In genomic region chr11:65577756-65578109, GRCh38 we compare ENCODE assay signal across 10 cellular contexts. TPM values are rescaled to one million over a fixed set of nuclear protein-coding genes. Genes with fewer than 3 reads are reported as not detected.
A peak's percentile ranks its signal among the peaks of the same experiment; 100 is the strongest.
DNase-seq lines count a peak whose midpoint lies in the region; ATAC-seq and TF ChIP-seq lines count a peak whose summit lies in the region.
"Had no signal": no experiment of that assay in that cellular context is flagged by ENCODE, and none has a peak within 500 bp of the region (broad histone marks: within the 10 kb centered on the region; RNA-seq: fewer than 3 reads in every experiment).

No MANE protein-coding gene starts in this region.

- H3K4me2 ChIP-seq in MM.1S (ENCODE audit: low read depth, low read length) (peak overlapping the region; percentile 98; the same call in 1 of the 2 replicates), neural progenitor cell (no peak overlapping the region)

- H3K4me1 ChIP-seq in MM.1S (ENCODE audit: low read length): peaks cover 20% of the 10 kb centered on the region
- peaks cover 12% of the 10 kb centered on the region for H3K4me1 ChIP-seq in neural progenitor cell

- no peaks in the 10 kb centered on the region for H3K9me3 Mint-ChIP-seq in dendritic cell treated with granulocyte-macrophage colony-stimulating factor and Interleukin-4, amounts not matched to agents 40 ng/mL and 50 ng/mL, for 4 days
- H3K9me3 Mint-ChIP-seq in neural progenitor cell: no peaks in the 10 kb centered on the region

- TF ChIP-seq CTCF in AG09309 (IDR thresholded peaks at IDR 0.05; ENCODE audit: control insufficient read depth, insufficient read depth, low read depth, low read length, missing control alignments) (no peak), MM.1S (IDR thresholded peaks at IDR 0.05; ENCODE audit: low read length) (no peak), neural progenitor cell (IDR thresholded peaks at IDR 0.05) (no peak)

- H3K36me3 Mint-ChIP-seq in dendritic cell treated with granulocyte-macrophage colony-stimulating factor and Interleukin-4, amounts not matched to agents 40 ng/mL and 50 ng/mL, for 4 days (ENCODE audit: low read depth): peaks cover 91% of the 10 kb centered on the region
- peaks cover 10% of the 10 kb centered on the region for H3K36me3 Mint-ChIP-seq in neural progenitor cell

- H2AFZ ChIP-seq in MM.1S (ENCODE audit: low read length) (no peak overlapping the region), neural progenitor cell (replicated peaks) (no peak overlapping the region)

- H3K27ac Mint-ChIP-seq in dendritic cell treated with granulocyte-macrophage colony-stimulating factor and Interleukin-4, amounts not matched to agents 40 ng/mL and 50 ng/mL, for 4 days: peak overlapping the region; percentile 90
- H3K27ac Mint-ChIP-seq in neural progenitor cell: no peak overlapping the region

- intact Hi-C loops in dendritic cell treated with granulocyte-macrophage colony-stimulating factor and Interleukin-4, amounts not matched to agents 40 ng/mL and 50 ng/mL, for 4 days (cut with micrococcal nuclease): loop anchor here (1.0 kb wide), 1 partner anchor 10 kb away; no protein-coding TSS in a partner anchor

- no peaks in the 10 kb centered on the region for H3K9me3 ChIP-seq in MM.1S (replicated peaks; ENCODE audit: insufficient read depth, low read length)
- H3K9me3 ChIP-seq in neural progenitor cell (ENCODE audit: low read depth): no peaks in the 10 kb centered on the region

- H4K20me1 ChIP-seq in MM.1S (ENCODE audit: insufficient read depth, low read length) (no peaks in the 10 kb centered on the region), neural progenitor cell (ENCODE audit: low read depth) (peaks cover 38% of the 10 kb centered on the region)

- H3K9ac ChIP-seq in MM.1S (ENCODE audit: low read length) (peak overlapping the region; percentile 87; the same call in 1 of the 2 replicates), neural progenitor cell (no peak overlapping the region)

- ATAC-seq in HG03025 (IDR thresholded peaks at IDR 0.05; ENCODE audit: low FRiP score, unreplicated experiment): no peak
- no peak for ATAC-seq in HG03196 (IDR thresholded peaks at IDR 0.05; ENCODE audit: unreplicated experiment)

- H3K27me3 Mint-ChIP-seq in dendritic cell treated with granulocyte-macrophage colony-stimulating factor and Interleukin-4, amounts not matched to agents 40 ng/mL and 50 ng/mL, for 4 days: no peaks in the 10 kb centered on the region
- peaks cover 29% of the 10 kb centered on the region for H3K27me3 Mint-ChIP-seq in neural progenitor cell (ENCODE audit: insufficient read depth, low read depth)

- H3K4me1 Mint-ChIP-seq in dendritic cell treated with granulocyte-macrophage colony-stimulating factor and Interleukin-4, amounts not matched to agents 40 ng/mL and 50 ng/mL, for 4 days (ENCODE audit: low read depth): peaks cover 73% of the 10 kb centered on the region
- H3K4me1 Mint-ChIP-seq in neural progenitor cell: peaks cover 33% of the 10 kb centered on the region

- peak overlapping the region; percentile 92 for H3K4me3 Mint-ChIP-seq in dendritic cell treated with granulocyte-macrophage colony-stimulating factor and Interleukin-4, amounts not matched to agents 40 ng/mL and 50 ng/mL, for 4 days
- H3K4me3 Mint-ChIP-seq in neural progenitor cell: peak overlapping the region; percentile 31

- H3K4me3 ChIP-seq in AG09309 (ENCODE audit: control insufficient read depth, low read depth, low read length) (peak overlapping the region; percentile 86), MM.1S (ENCODE audit: low read length) (peak overlapping the region; percentile 91; the same call in 1 of the 2 replicates), neural progenitor cell (no peak overlapping the region)

- no peak for DNase-seq in AG09309 (ENCODE audit: low read depth)
- no peak for DNase-seq in MM.1S
- no peak for DNase-seq in neural progenitor cell (ENCODE audit: low spot score)
- DNase-seq in NCI-H1417 (lab: John Stamatoyannopoulos, UW): no peak
- DNase-seq in kidney tubule cell (ENCODE audit: low spot score): no peak
- DNase-seq: activated gamma-delta T cell treated with Interleukin-2 at 50 U/mL for 16 hours had no signal

- H3K27ac ChIP-seq in MM.1S (ENCODE audit: low read length): peak overlapping the region; percentile 63; the same call in 1 of the 2 replicates
- H3K27ac ChIP-seq in neural progenitor cell: no peak overlapping the region

- H3K79me2 ChIP-seq in MM.1S (ENCODE audit: low read length) (peaks cover 61% of the 10 kb centered on the region), neural progenitor cell (ENCODE audit: low read depth) (peaks cover 9% of the 10 kb centered on the region)

- H3K27me3 ChIP-seq in MM.1S (replicated peaks; ENCODE audit: insufficient read depth, low read length) (no peaks in the 10 kb centered on the region), neural progenitor cell (peaks cover 62% of the 10 kb centered on the region)

- peaks cover 26% of the 10 kb centered on the region for H3F3A ChIP-seq in MM.1S (ENCODE audit: insufficient read depth, low read length)
- peaks cover 35% of the 10 kb centered on the region for H3F3A ChIP-seq in neural progenitor cell (ENCODE audit: low read depth)

- H3K36me3 ChIP-seq in MM.1S (replicated peaks; ENCODE audit: insufficient read depth, low read length): no peaks in the 10 kb centered on the region
- H3K36me3 ChIP-seq in neural progenitor cell: no peaks in the 10 kb centered on the region

- no peaks in the 10 kb centered on the region for H3K9me2 ChIP-seq in MM.1S (replicated peaks; ENCODE audit: insufficient read depth, low read length)

RNA-seq across cellular contexts. Expression of gene EHBP1L1, which starts 1.9 kb away (rescaled TPM):
- 4.7 and 5.1 TPM in 2 replicates for total RNA-seq in neural progenitor cell (ENCODE audit: low replicate concordance)

RNA-seq across cellular contexts. Expression of gene FAM89B, which starts 5.4 kb away (rescaled TPM):
- 11.7 and 27.8 TPM in 2 replicates for total RNA-seq in neural progenitor cell (ENCODE audit: low replicate concordance)

RNA-seq across cellular contexts. Expression of gene ZNRD2, which starts 7.5 kb away (rescaled TPM):
- total RNA-seq in neural progenitor cell (ENCODE audit: low replicate concordance): 15.5 and 34.0 TPM in 2 replicates

RNA-seq across cellular contexts. Expression of gene KCNK7, which starts 17.9 kb away (rescaled TPM):
- total RNA-seq in neural progenitor cell (ENCODE audit: low replicate concordance): 0.34 TPM in 1 of 2 replicates, not detected in the other
- total RNA-seq: NCI-H460 had no signal

RNA-seq across cellular contexts. Expression of gene LTBP3, which starts 19.6 kb away (rescaled TPM):
- total RNA-seq in neural progenitor cell (ENCODE audit: low replicate concordance): 1.2 and 6.1 TPM in 2 replicates
